Comparison of ENCODE assay signal across 19 cellular contexts in the genomic region with DNA sequence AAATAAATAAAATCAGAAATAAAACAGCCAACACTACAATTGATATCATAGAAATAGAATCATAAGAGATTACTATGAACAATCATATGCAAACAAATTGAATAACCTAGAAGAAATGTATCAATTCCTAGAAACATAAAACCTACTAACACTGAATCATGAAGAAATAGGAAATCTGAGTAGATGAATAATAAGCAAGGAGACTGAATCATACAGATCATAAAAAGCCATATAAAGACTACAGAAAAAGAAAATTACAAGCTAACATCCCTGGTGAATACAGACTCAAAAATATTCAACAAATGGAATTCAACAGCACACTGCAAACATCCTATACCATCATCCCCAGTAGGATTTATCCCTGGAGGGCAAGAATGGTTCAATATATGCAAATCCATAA.
DNase-seq lines count a peak whose midpoint lies in the region; ATAC-seq, FAIRE-seq and TF ChIP-seq lines count a peak whose summit lies in the region.
"Had no signal": no experiment of that assay in that cellular context is flagged by ENCODE, and none has a peak within 500 bp of the region (broad histone marks: within the 10 kb centered on the region; RNA-seq: fewer than 3 reads in every experiment).

No MANE protein-coding gene starts in this region.

- no peak for ATAC-seq in IMR-90 (ENCODE audit: low read depth)
- ATAC-seq: CD8-positive, alpha-beta T cell had no signal

- in situ Hi-C loops in IMR-90 (cut with MboI; ENCODE audit: low sequenced_read_pairs): no loop called here

- no peak for TF ChIP-seq RAD21 in IMR-90 (IDR thresholded peaks at IDR 0.05; ENCODE audit: low read length)

- DNase-seq in ELR (ENCODE audit: low read depth): peak; percentile 50
- peak; percentile 34 for DNase-seq in IMR-90
- no peak for DNase-seq in endothelial cell of umbilical vein (ENCODE audit: low read depth, low spot score)
- peak; percentile 68 for DNase-seq in osteoblast (ENCODE audit: insufficient read length, low spot score, missing footprints)
- no peak for DNase-seq in GM12892 (ENCODE audit: insufficient read length)
- no peak for DNase-seq in DMS114 treated with DMSO at 0.1 percent for 48 hours (lab: John Stamatoyannopoulos, UW; ENCODE audit: unreplicated experiment)
- DNase-seq in posterior vena cava (ENCODE audit: low spot score): no peak
- DNase-seq in stimulated activated CD4-positive, alpha-beta T cell treated with anti-CD3 and anti-CD28 coated beads, Interleukin-4, amount 100 ng/mL, for 4 hours: no peak
- DNase-seq: CD8-positive, alpha-beta T cell; MG63; NCI-H1048; NCI-H1436 treated with DMSO at 0.1 percent for 48 hours; NCI-H2081; NCI-H2171 treated with DMSO at 0.1 percent for 48 hours; NCI-H446; NK-92 treated with Interleukin-12 subunit alpha and Interleukin-12 subunit beta, amount 100 ng/mL, for 24 hours; SHP77 treated with DMSO at 0.1 percent for 48 hours; SK-N-SH had no signal

- intact Hi-C loops in IMR-90 (cut with micrococcal nuclease): no loop called here
- intact Hi-C loops in endothelial cell of umbilical vein (cut with micrococcal nuclease): no loop called here
- intact Hi-C loops in posterior vena cava (cut with DNase I): no loop called here

- H3K79me1 ChIP-seq in IMR-90 (ENCODE audit: low read depth in 1 of 2, low read length in 2 of 2): peaks cover 24 to 63% of the 10 kb centered on the region in 2 experiments

- H3K79me2 ChIP-seq in endothelial cell of umbilical vein (ENCODE audit: control insufficient read depth, insufficient read depth, low read length): peaks cover 13% of the 10 kb centered on the region
- H3K79me2 ChIP-seq in osteoblast (ENCODE audit: insufficient read depth, low read length): peaks cover 45% of the 10 kb centered on the region

- no peak for TF ChIP-seq CTCF in IMR-90 (conservative IDR thresholded peaks at IDR 0.05; ENCODE audit: low read depth, low read length)
- TF ChIP-seq CTCF in endothelial cell of umbilical vein (IDR thresholded peaks at IDR 0.05; ENCODE audit: extremely low read depth in 1 of 2, insufficient read depth in 1 of 2, low read depth in 1 of 2, low read length in 2 of 2): no peak
- TF ChIP-seq CTCF in osteoblast (IDR thresholded peaks at IDR 0.05; ENCODE audit: extremely low read depth, low read depth, low read length): no peak

- H3K23ac ChIP-seq in IMR-90 (ENCODE audit: low read depth, low read length): no peak overlapping the region

- H3K4me2 ChIP-seq in IMR-90 (ENCODE audit: low read depth, low read length): no peak overlapping the region
- H3K4me2 ChIP-seq in endothelial cell of umbilical vein (ENCODE audit: insufficient read depth, low read length): no peak overlapping the region
- H3K4me2 ChIP-seq in osteoblast (ENCODE audit: insufficient read depth, low read length): no peak overlapping the region
- H3K4me2 ChIP-seq: BLaER1 treated with 17β-estradiol and CSF1 and Interleukin-3, amounts not matched to agents 10 nM and 100 nM; SK-N-SH had no signal

- no peak overlapping the region for H2AFZ ChIP-seq in IMR-90 (replicated peaks; ENCODE audit: low read length, poor library complexity)
- no peak overlapping the region for H2AFZ ChIP-seq in endothelial cell of umbilical vein (ENCODE audit: low read depth, low read length)
- no peak overlapping the region for H2AFZ ChIP-seq in osteoblast (ENCODE audit: low read length)

- H2AK5ac ChIP-seq in IMR-90 (ENCODE audit: low read depth, low read length): no peak overlapping the region

- H3K27ac ChIP-seq in IMR-90 (ENCODE audit: insufficient read depth, low read length): no peak overlapping the region
- H3K27ac ChIP-seq in endothelial cell of umbilical vein (ENCODE audit: insufficient read depth, low read depth, low read length): no peak overlapping the region
- H3K27ac ChIP-seq in osteoblast (ENCODE audit: low read depth, low read length): peak overlapping the region; percentile 12
- H3K27ac ChIP-seq: BLaER1 treated with 17β-estradiol and CSF1 and Interleukin-3, amounts not matched to agents 10 nM and 100 nM had no signal

- H3K4me3 ChIP-seq in IMR-90 (ENCODE audit: insufficient read depth, low read depth, low read length): no peak overlapping the region
- H3K4me3 ChIP-seq in endothelial cell of umbilical vein (replicated peaks in 1 of 3; ENCODE audit: insufficient read depth in 1 of 3, low read depth in 1 of 3, low read length in 3 of 3): no peak overlapping the region
- H3K4me3 ChIP-seq in osteoblast (ENCODE audit: insufficient read depth, low read length): no peak overlapping the region
- H3K4me3 ChIP-seq: BLaER1 treated with 17β-estradiol and CSF1 and Interleukin-3, amounts not matched to agents 10 nM and 100 nM; MG63 had no signal

- H3K4me1 ChIP-seq in IMR-90 (ENCODE audit: control insufficient read depth, insufficient read depth, low read length) (peaks cover 3% of the 10 kb centered on the region), endothelial cell of umbilical vein (ENCODE audit: control insufficient read depth, extremely low read depth, insufficient read depth, low read length) (no peaks in the 10 kb centered on the region), osteoblast (ENCODE audit: insufficient read depth, low read length) (peaks cover 9% of the 10 kb centered on the region)
- H3K4me1 ChIP-seq: BLaER1 treated with 17β-estradiol and CSF1 and Interleukin-3, amounts not matched to agents 10 nM and 100 nM had no signal

- H4K20me1 ChIP-seq in IMR-90 (ENCODE audit: insufficient read depth, low read length) (peaks cover 4% of the 10 kb centered on the region; the same call in 1 of the 2 replicates), endothelial cell of umbilical vein (replicated peaks; ENCODE audit: control insufficient read depth, extremely low read depth, insufficient read depth, low read length) (no peaks in the 10 kb centered on the region), osteoblast (ENCODE audit: insufficient read depth, low read length) (peaks cover 12% of the 10 kb centered on the region)

- no peak overlapping the region for H2AK9ac ChIP-seq in IMR-90 (replicated peaks; ENCODE audit: low read depth, low read length, poor library complexity)

- H4K8ac ChIP-seq in IMR-90 (ENCODE audit: low read depth in 2 of 2, low read length in 2 of 2): no peak overlapping the region

- H4K5ac ChIP-seq in IMR-90 (ENCODE audit: low read depth, low read length): no peak overlapping the region

- H2BK5ac ChIP-seq in IMR-90 (ENCODE audit: low read depth, low read length, poor library complexity, severe bottlenecking): no peak overlapping the region

- H3K18ac ChIP-seq in IMR-90 (ENCODE audit: low read depth, low read length): no peak overlapping the region

- no peak for TF ChIP-seq POLR2A in IMR-90 (IDR thresholded peaks at IDR 0.05; ENCODE audit: low read depth, low read length)
- no peak for TF ChIP-seq POLR2A in endothelial cell of umbilical vein (IDR thresholded peaks at IDR 0.05; ENCODE audit: low read depth, low read length)
- no peak for TF ChIP-seq POLR2A in GM12892 (IDR thresholded peaks at IDR 0.05; ENCODE audit: low read depth, low read length)

- H4K91ac ChIP-seq in IMR-90 (ENCODE audit: insufficient read depth, low read depth, low read length): no peak overlapping the region

- no peak overlapping the region for H3K9ac ChIP-seq in IMR-90 (ENCODE audit: low read depth, low read length)
- no peak overlapping the region for H3K9ac ChIP-seq in endothelial cell of umbilical vein (replicated peaks; ENCODE audit: extremely low read depth, insufficient read depth, low read length)
- H3K9ac ChIP-seq: BLaER1 treated with 17β-estradiol and CSF1 and Interleukin-3, amounts not matched to agents 10 nM and 100 nM; SK-N-SH had no signal

- BruUV-seq in IMR-90 (replicated peaks; lab: Mats Ljungman, UMichigan) (no TSS peak), endothelial cell of umbilical vein (replicated peaks; lab: Mats Ljungman, UMichigan) (no TSS peak)

- H3K56ac ChIP-seq in IMR-90 (ENCODE audit: extremely low read depth, insufficient read depth, low read length): no peak overlapping the region

- no peak overlapping the region for H2BK20ac ChIP-seq in IMR-90 (ENCODE audit: low read depth, low read length)

- CTCF ChIA-PET in IMR-90 (lab: Yijun Ruan, JAX) (no interaction called here), endothelial cell of umbilical vein (lab: Charles Lee) (interaction anchor here (0.7 kb wide), 1 partner anchor 19 kb away, joined by 3 read pairs; no protein-coding TSS in a partner anchor)

- FAIRE-seq in endothelial cell of umbilical vein (lab: Jason Lieb, UNC): no peak
- no peak for FAIRE-seq in GM12892 (lab: Jason Lieb, UNC)

- no peak overlapping the region for H2BK120ac ChIP-seq in IMR-90 (ENCODE audit: low read depth, low read length)

- H3K27me3 ChIP-seq in IMR-90 (ENCODE audit: control insufficient read depth, insufficient read depth, low read length) (no peaks in the 10 kb centered on the region), endothelial cell of umbilical vein (ENCODE audit: control insufficient read depth in 2 of 2, insufficient read depth in 2 of 2, low read length in 2 of 2) (no peaks in the 10 kb centered on the region), osteoblast (ENCODE audit: insufficient read depth, low read length) (no peaks in the 10 kb centered on the region)
- H3K27me3 ChIP-seq: BLaER1 treated with 17β-estradiol and CSF1 and Interleukin-3, amounts not matched to agents 10 nM and 100 nM; MG63 had no signal

- H3K9me3 ChIP-seq in IMR-90 (ENCODE audit: control insufficient read depth, insufficient read depth, low read length) (peaks cover 4% of the 10 kb centered on the region), endothelial cell of umbilical vein (replicated peaks; ENCODE audit: control insufficient read depth, insufficient read depth, low read length) (no peaks in the 10 kb centered on the region), osteoblast (ENCODE audit: low read depth, low read length) (no peaks in the 10 kb centered on the region)

- H3K36me3 ChIP-seq in IMR-90 (ENCODE audit: control insufficient read depth, insufficient read depth, low read length) (peaks cover 1% of the 10 kb centered on the region; the same call in 1 of the 2 replicates), endothelial cell of umbilical vein (ENCODE audit: control insufficient read depth in 2 of 2, extremely low read depth in 1 of 2, insufficient read depth in 2 of 2, low read length in 2 of 2) (no peaks in the 10 kb centered on the region), osteoblast (ENCODE audit: insufficient read depth, low read length) (no peaks in the 10 kb centered on the region)
- H3K36me3 ChIP-seq: MG63 had no signal

- no peak overlapping the region for H2BK15ac ChIP-seq in IMR-90 (ENCODE audit: low read depth, low read length)

- POLR2A ChIA-PET in IMR-90 (lab: Charles Lee; ENCODE audit: unreplicated experiment): no interaction called here
- POLR2A ChIA-PET in endothelial cell of umbilical vein (lab: Charles Lee): no interaction called here

- no peak overlapping the region for H3K4ac ChIP-seq in IMR-90 (ENCODE audit: low read depth, low read length)

- dilution Hi-C loops in IMR-90 (cut with HindIII; ENCODE audit: low sequenced_read_pairs, unreplicated experiment): no loop called here
- dilution Hi-C loops in endothelial cell of umbilical vein (cut with MboI; ENCODE audit: extremely low pct_ligation_motif_present, low sequenced_read_pairs): no loop called here

- H3K9me1 ChIP-seq in IMR-90 (ENCODE audit: insufficient read depth, low read length) (no peaks in the 10 kb centered on the region), endothelial cell of umbilical vein (replicated peaks; ENCODE audit: control insufficient read depth, extremely low read depth, insufficient read depth, low read length) (no peaks in the 10 kb centered on the region)

- H3K14ac ChIP-seq in IMR-90 (replicated peaks; ENCODE audit: low read depth, low read length): no peak overlapping the region

Comparison
In these comparisons a context has a peak if more than half of its experiments do, and no peak if none do; other contexts are left out.
1. DNase-seq: peak in ELR (single experiment), IMR-90 (single experiment) and osteoblast (single experiment); none in endothelial cell of umbilical vein (single experiment), GM12892 (single experiment), DMS114 treated with DMSO at 0.1 percent for 48 hours (single experiment), posterior vena cava (single experiment) and stimulated activated CD4-positive, alpha-beta T cell treated with anti-CD3 and anti-CD28 coated beads, Interleukin-4, amount 100 ng/mL, for 4 hours (0 of 2).